Comparison of ENCODE assay signal across 21 cellular contexts in genomic region chrX:9434151-9434550, GRCh38. TPM values are rescaled to one million over a fixed set of nuclear protein-coding genes. Genes with fewer than 3 reads are reported as not detected.
A peak's percentile ranks its signal among the peaks of the same experiment; 100 is the strongest.
DNase-seq lines count a peak whose midpoint lies in the region; ATAC-seq, FAIRE-seq and TF ChIP-seq lines count a peak whose summit lies in the region.
"Had no signal": no experiment of that assay in that cellular context is flagged by ENCODE, and none has a peak within 500 bp of the region (broad histone marks: within the 10 kb centered on the region; RNA-seq: fewer than 3 reads in every experiment).

No MANE protein-coding gene starts in this region.

- no peak for FAIRE-seq in RCC 7860 (lab: Jason Lieb, UNC)
- FAIRE-seq: G401.6, GM12878, H1 had no signal

- DNase-seq in RCC 7860 (ENCODE audit: low spot score) (peak; percentile 9), astrocyte of the hippocampus (ENCODE audit: low read depth, low spot score) (peak; percentile 17), glomerular visceral epithelial cell (ENCODE audit: extremely low spot score) (peak; percentile 5), renal cortical epithelial cell (ENCODE audit: low read depth) (peak; percentile 63), colonic mucosa (no peak), Ammon's horn (ENCODE audit: low spot score) (no peak)
- DNase-seq: Caco-2; CD4-positive, CD25-positive, alpha-beta regulatory T cell; CD8-positive, alpha-beta T cell; DMS153; DND-41; GM23248; H7; HCEC 1CT had no signal

- H3K9me3 ChIP-seq in colonic mucosa: no peaks in the 10 kb centered on the region
- H3K9me3 ChIP-seq: BLaER1, Caco-2 had no signal

- TF ChIP-seq CTCF in colonic mucosa (IDR thresholded peaks at IDR 0.05): no peak

- no peaks in the 10 kb centered on the region for H3K4me1 ChIP-seq in colonic mucosa
- H3K4me1 ChIP-seq: Caco-2 had no signal

- H3K9ac ChIP-seq in colonic mucosa (ENCODE audit: low read depth in 2 of 2, low read length in 2 of 2): no peak overlapping the region
- H3K9ac ChIP-seq: BLaER1, GM23248 had no signal

- no peaks in the 10 kb centered on the region for H3K36me3 ChIP-seq in colonic mucosa
- H3K36me3 ChIP-seq: BLaER1 had no signal

- no peaks in the 10 kb centered on the region for H3K27me3 ChIP-seq in colonic mucosa
- H3K27me3 ChIP-seq: BLaER1 had no signal

- H3K4me3 ChIP-seq in colonic mucosa: no peak overlapping the region
- H3K4me3 ChIP-seq: BLaER1, GM12878, GM23248 had no signal

- no peak for ATAC-seq in SK-N-SH treated with all-trans-retinoic acid at 6 μM for 48 hours
- ATAC-seq in GM18498 (IDR thresholded peaks at IDR 0.05; ENCODE audit: unreplicated experiment): no peak
- ATAC-seq: CD8-positive, alpha-beta T cell; GM12878 had no signal

- intact Hi-C loops in colonic mucosa (cut with DNase I): no loop called here

- no peak overlapping the region for H3K27ac ChIP-seq in colonic mucosa
- H3K27ac ChIP-seq: BLaER1, C4-2B, GM23248 had no signal

TF ChIP-seq in SK-N-SH treated with all-trans-retinoic acid at 6 μM for 48 hours, 23 proteins besides CTCF, POLR2A, EP300 and RAD21:
- TF ChIP-seq ZFP30 (CRISPR knock-in tag; IDR thresholded peaks at IDR 0.05) (no peak), CSRNP3 (CRISPR knock-in tag; IDR thresholded peaks at IDR 0.05) (no peak), GLIS3 (CRISPR knock-in tag; IDR thresholded peaks at IDR 0.05) (no peak), ZNF565 (CRISPR knock-in tag; conservative IDR thresholded peaks at IDR 0.05; ENCODE audit: low read depth) (no peak), ZFP3 (CRISPR knock-in tag; IDR thresholded peaks at IDR 0.05) (no peak), TCF4 (CRISPR knock-in tag; IDR thresholded peaks at IDR 0.05; ENCODE audit: borderline replicate concordance) (no peak), ZC3H10 (CRISPR knock-in tag; IDR thresholded peaks at IDR 0.05) (no peak), TOX (CRISPR knock-in tag; IDR thresholded peaks at IDR 0.05; ENCODE audit: borderline replicate concordance) (no peak)

RNA-seq across cellular contexts. Expression of gene TBL1X, which starts 30.7 kb away (rescaled TPM):
- total RNA-seq in renal cortical epithelial cell (18.6 and 49.8 TPM in 2 replicates), colonic mucosa (10 to 100 TPM; 16.3 to 18.9 TPM)

Comparison
In these comparisons a context has a peak if more than half of its experiments do, and no peak if none do; other contexts are left out.
1. DNase-seq: peak in RCC 7860 (single experiment), astrocyte of the hippocampus (single experiment), glomerular visceral epithelial cell (single experiment) and renal cortical epithelial cell (single experiment); none in colonic mucosa (single experiment) and Ammon's horn (single experiment).